8 cellular contexts compared by ENCODE assay signal in the genomic region with DNA sequence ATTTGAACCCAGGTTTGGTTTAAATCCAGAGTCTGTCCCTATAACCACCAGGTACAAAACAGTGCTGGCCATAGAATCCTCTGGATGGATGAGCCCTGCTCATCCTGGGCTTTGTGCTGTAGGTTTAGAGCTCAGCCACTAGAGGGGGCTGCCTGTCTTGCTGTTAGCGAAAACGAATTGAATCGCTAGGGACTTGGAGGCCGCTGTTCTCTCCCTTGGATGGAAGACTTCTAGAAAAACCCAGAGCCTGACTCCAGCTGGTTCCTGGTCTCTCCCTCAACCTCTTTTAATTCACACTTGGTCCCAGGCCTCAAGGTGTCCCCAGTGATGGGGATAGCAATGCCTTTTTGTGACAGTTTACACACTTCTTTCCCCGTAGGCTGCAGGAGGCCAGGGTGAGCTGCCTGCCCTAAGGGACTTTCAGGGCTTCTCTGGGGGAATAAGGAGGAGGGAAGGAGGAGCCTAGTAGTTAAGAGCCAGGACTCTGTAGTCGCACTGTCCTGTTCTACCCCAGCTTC. TPM values are rescaled to one million over a fixed set of nuclear protein-coding genes. Genes with fewer than 3 reads are reported as not detected.
DNase-seq lines count a peak whose midpoint lies in the region; ATAC-seq and TF ChIP-seq lines count a peak whose summit lies in the region.

No MANE protein-coding gene starts in this region.

- no peak overlapping the region for H3K4me3 ChIP-seq in naive thymus-derived CD4-positive, alpha-beta T cell (ENCODE audit: low read length)
- no peak overlapping the region for H3K4me3 ChIP-seq in testis

- no peaks in the 10 kb centered on the region for H3K36me3 Mint-ChIP-seq in naive thymus-derived CD4-positive, alpha-beta T cell

- no peaks in the 10 kb centered on the region for H3K27me3 ChIP-seq in naive thymus-derived CD4-positive, alpha-beta T cell (ENCODE audit: control insufficient read depth in 2 of 2, insufficient read depth in 2 of 2, low read length in 2 of 2)
- H3K27me3 ChIP-seq in testis = no peaks in the 10 kb centered on the region

- no peaks in the 10 kb centered on the region for H3K9me3 Mint-ChIP-seq in naive thymus-derived CD4-positive, alpha-beta T cell

- CTCF ChIA-PET in naive thymus-derived CD4-positive, alpha-beta T cell (lab: Charles Lee) = interaction anchor here (0.8 to 1.1 kb wide), 4 partner anchors 56 to 999 kb away, joined by 3 to 5 read pairs (median 4); no protein-coding TSS in a partner anchor

- no peak overlapping the region for H3K4me3 Mint-ChIP-seq in naive thymus-derived CD4-positive, alpha-beta T cell

- DNase-seq in AG09319 (ENCODE audit: extremely low read depth, low read depth) (peak; percentile 46), NCI-H510A treated with DMSO at 0.1 percent for 48 hours (lab: John Stamatoyannopoulos, UW) (peak; percentile 50), erythroblast (lab: John Stamatoyannopoulos, UW) (peak; percentile 40 to 59), testis (peak; percentile 65)
- peak; percentile 14 for DNase-seq in activated CD8-positive, alpha-beta memory T cell treated with anti-CD3 and anti-CD28 coated beads, Interleukin-2, amount 50 U/mL, for 1 hour (ENCODE audit: extremely low read depth)
- peak; percentile 13 to 57 (median 42) for DNase-seq in naive thymus-derived CD4-positive, alpha-beta T cell

- no peaks in the 10 kb centered on the region for H3K4me1 Mint-ChIP-seq in naive thymus-derived CD4-positive, alpha-beta T cell

- no peaks in the 10 kb centered on the region for H3K36me3 ChIP-seq in naive thymus-derived CD4-positive, alpha-beta T cell (ENCODE audit: control insufficient read depth in 2 of 3, insufficient read depth in 3 of 3, low read length in 3 of 3)
- no peaks in the 10 kb centered on the region for H3K36me3 ChIP-seq in testis (ENCODE audit: low read depth, missing control alignments)

- no peak overlapping the region for H3K27ac ChIP-seq in naive thymus-derived CD4-positive, alpha-beta T cell (ENCODE audit: low read depth, low read length)
- H3K27ac ChIP-seq in testis = no peak overlapping the region

- H3K4me1 ChIP-seq in naive thymus-derived CD4-positive, alpha-beta T cell (ENCODE audit: control insufficient read depth in 2 of 2, insufficient read depth in 2 of 2, low read length in 2 of 2) = no peaks in the 10 kb centered on the region
- H3K4me1 ChIP-seq in testis = no peaks in the 10 kb centered on the region

- intact Hi-C loops in naive thymus-derived CD4-positive, alpha-beta T cell (cut with micrococcal nuclease) = loop anchor here (1.0 to 10.0 kb wide), 6 partner anchors 59 to 1000 kb away; partner anchors contain the start of gene NCBP2L (in 1 of the 2)
- intact Hi-C loops in testis (cut with DNase I; ENCODE audit: low total_unique reads) = no loop called here

- H3K27me3 Mint-ChIP-seq in naive thymus-derived CD4-positive, alpha-beta T cell = peaks cover 0 to 3% (median 0%) of the 10 kb centered on the region in 5 donors

- TF ChIP-seq POLR2A in erythroblast (IDR thresholded peaks at IDR 0.05; ENCODE audit: low read length) = no peak
- no peak for TF ChIP-seq POLR2A in testis (IDR thresholded peaks at IDR 0.05)

- 0 to 27% methylated on average over 1 to 6 of the region's 6 CpGs for WGBS in testis, 2 donors

- POLR2A ChIA-PET in naive thymus-derived CD4-positive, alpha-beta T cell (lab: Charles Lee) = no interaction called here

- H3K27ac Mint-ChIP-seq in naive thymus-derived CD4-positive, alpha-beta T cell = no peak overlapping the region

- ATAC-seq in GM18858 (IDR thresholded peaks at IDR 0.05; ENCODE audit: unreplicated experiment) (peak; percentile 72), HG03342 (IDR thresholded peaks at IDR 0.05; ENCODE audit: unreplicated experiment) (peak; percentile 76)
- peak; percentile 74 for ATAC-seq in naive thymus-derived CD4-positive, alpha-beta T cell

- H3K9me3 ChIP-seq in naive thymus-derived CD4-positive, alpha-beta T cell (ENCODE audit: control insufficient read depth in 2 of 3, low read length in 3 of 3) = no peaks in the 10 kb centered on the region
- no peaks in the 10 kb centered on the region for H3K9me3 ChIP-seq in testis

- TF ChIP-seq CTCF in AG09319 (IDR thresholded peaks at IDR 0.05; ENCODE audit: low read depth, low read length) = peak; percentile 94
- TF ChIP-seq CTCF in testis (IDR thresholded peaks at IDR 0.05) = peak; percentile 33 to 50 (median 48)

RNA-seq across cellular contexts. Expression of gene RIPPLY1, which starts 8.7 kb away (rescaled TPM):
- not detected for total RNA-seq in naive thymus-derived CD4-positive, alpha-beta T cell
- polyA plus RNA-seq in naive thymus-derived CD4-positive, alpha-beta T cell = under 1 TPM in 1 of 2 donors, not detected in 1; 0.53 TPM
- total RNA-seq in testis = not detected
- not detected for polyA plus RNA-seq in testis (ENCODE audit: insufficient read depth, low read depth, low replicate concordance)

RNA-seq across cellular contexts. Expression of gene CLDN2, which starts 25.8 kb away (rescaled TPM):
- total RNA-seq in naive thymus-derived CD4-positive, alpha-beta T cell = not detected
- not detected for polyA plus RNA-seq in naive thymus-derived CD4-positive, alpha-beta T cell
- total RNA-seq in testis = not detected
- 6.5 TPM for polyA plus RNA-seq in testis (ENCODE audit: insufficient read depth, low read depth, low replicate concordance)

Comparison
In these comparisons a context has a peak if more than half of its experiments do, and no peak if none do; other contexts are left out.
1. DNase-seq: peak in every context shown above with its lines; median percentile 65 in testis; 50 in NCI-H510A treated with DMSO at 0.1 percent for 48 hours; 50 in erythroblast; 46 in AG09319; 42 in naive thymus-derived CD4-positive, alpha-beta T cell; 14 in activated CD8-positive, alpha-beta memory T cell treated with anti-CD3 and anti-CD28 coated beads, Interleukin-2, amount 50 U/mL, for 1 hour.